ENCODE assay signal across 29 cellular contexts in genomic region chr15:71603379-71603778, GRCh38.
DNase-seq lines count a peak whose midpoint lies in the region; ATAC-seq and TF ChIP-seq lines count a peak whose summit lies in the region.
"Had no signal": no experiment of that assay in that cellular context is flagged by ENCODE, and none has a peak within 500 bp of the region (broad histone marks: within the 10 kb centered on the region; RNA-seq: fewer than 3 reads in every experiment).

No MANE protein-coding gene starts in this region.

- H3K27me3 ChIP-seq in AG04450 (ENCODE audit: control insufficient read depth, insufficient read depth, low read length) = no peaks in the 10 kb centered on the region
- H3K27me3 ChIP-seq in esophagus muscularis mucosa = no peaks in the 10 kb centered on the region
- H3K27me3 ChIP-seq: BLaER1; BLaER1 treated with 17β-estradiol and CSF1 and Interleukin-3, amounts not matched to agents 10 nM and 100 nM had no signal

- ATAC-seq in GM18517 (IDR thresholded peaks at IDR 0.05; ENCODE audit: unreplicated experiment) (no peak), left lobe of liver (no peak)
- ATAC-seq: A549; CD8-positive, alpha-beta T cell had no signal

- POLR2A ChIA-PET in AG04450 (lab: Yijun Ruan, JAX) = no interaction called here

- intact Hi-C loops in esophagus muscularis mucosa (cut with DNase I) = no loop called here

- TF ChIP-seq CTCF in AG04450 (IDR thresholded peaks at IDR 0.05; ENCODE audit: low read depth, low read length) (no peak), esophagus muscularis mucosa (IDR thresholded peaks at IDR 0.05) (no peak)

- TF ChIP-seq EP300 in esophagus muscularis mucosa (IDR thresholded peaks at IDR 0.05) = no peak

- H3K36me3 ChIP-seq in esophagus muscularis mucosa = no peaks in the 10 kb centered on the region
- H3K36me3 ChIP-seq: BE2C; BLaER1; BLaER1 treated with 17β-estradiol and CSF1 and Interleukin-3, amounts not matched to agents 10 nM and 100 nM had no signal

- H3K27ac ChIP-seq in AG04450 (ENCODE audit: low read depth, low read length) = peak overlapping the region; percentile 21
- H3K27ac ChIP-seq in esophagus muscularis mucosa (replicated peaks in 1 of 4) = no peak overlapping the region
- H3K27ac ChIP-seq: 22Rv1; A549; BLaER1; BLaER1 treated with 17β-estradiol and CSF1 and Interleukin-3, amounts not matched to agents 10 nM and 100 nM; C4-2B had no signal

- H3K4me3 ChIP-seq in AG04450 (ENCODE audit: low read depth, low read length) = no peak overlapping the region
- H3K4me3 ChIP-seq in esophagus muscularis mucosa = no peak overlapping the region
- H3K4me3 ChIP-seq: A549; BLaER1; BLaER1 treated with 17β-estradiol and CSF1 and Interleukin-3, amounts not matched to agents 10 nM and 100 nM had no signal

- H3K9me3 ChIP-seq in AG04450 (ENCODE audit: control insufficient read depth, insufficient read depth, low read length) (no peaks in the 10 kb centered on the region), esophagus muscularis mucosa (peaks cover 0 to 7% (median 0%) of the 10 kb centered on the region in 4 donors)
- H3K9me3 ChIP-seq: A549, BE2C, BLaER1, Caco-2 had no signal

- no peak for TF ChIP-seq POLR2A in esophagus muscularis mucosa (IDR thresholded peaks at IDR 0.05; ENCODE audit: low read depth)

- WGBS in esophagus muscularis mucosa = 56% methylated on average over 7 of the region's 7 CpGs

- no peak for DNase-seq in AG04450 (ENCODE audit: low read depth, low spot score)
- peak; percentile 82 for DNase-seq in esophagus muscularis mucosa (ENCODE audit: extremely low spot score)
- no peak for DNase-seq in left lobe of liver (ENCODE audit: low spot score)
- DNase-seq: 8988T; ACHN; AML-193; BE2C; C1 segment of cervical spinal cord; Caco-2; Calu3; CD4-positive, alpha-beta memory T cell; CD4-positive, alpha-beta T cell; CD4-positive, CD25-positive, alpha-beta regulatory T cell; CD8-positive, alpha-beta memory T cell; CD8-positive, alpha-beta T cell; COR-L47; DMS 273 treated with DMSO at 0.1 percent for 48 hours; DMS153; DMS53; DMS79; DMS79 treated with DMSO at 0.1 percent for 48 hours; DND-41; EL had no signal

- peaks cover 19 to 24% (median 21%) of the 10 kb centered on the region in 4 donors for H3K4me1 ChIP-seq in esophagus muscularis mucosa
- H3K4me1 ChIP-seq: BE2C; BLaER1; BLaER1 treated with 17β-estradiol and CSF1 and Interleukin-3, amounts not matched to agents 10 nM and 100 nM had no signal

- CTCF ChIA-PET in AG04450 (lab: Charles Lee) = no interaction called here
